27 cellular contexts compared by ENCODE assay signal in genomic region chr21:29481641-29482040, GRCh38.
A peak's percentile ranks its signal among the peaks of the same experiment; 100 is the strongest.
DNase-seq lines count a peak whose midpoint lies in the region; ATAC-seq and TF ChIP-seq lines count a peak whose summit lies in the region.
"Had no signal": no experiment of that assay in that cellular context is flagged by ENCODE, and none has a peak within 500 bp of the region (broad histone marks: within the 10 kb centered on the region; RNA-seq: fewer than 3 reads in every experiment).

No MANE protein-coding gene starts in this region.

- TF ChIP-seq CTCF in fibroblast of mammary gland (conservative IDR thresholded peaks at IDR 0.05; ENCODE audit: control insufficient read depth, insufficient read depth, low read depth, low read length) = no peak

- H3K4me1 ChIP-seq in SJSA1 (replicated peaks) = peaks cover 55% of the 10 kb centered on the region
- H3K4me1 ChIP-seq: breast epithelium, gastroesophageal sphincter, right lobe of liver had no signal

- no peaks in the 10 kb centered on the region for H3K27me3 Mint-ChIP-seq in activated T-cell treated with anti-CD3 and anti-CD28 coated beads, Interleukin-2, amount 50 U/mL, for 24 hours
- H3K27me3 Mint-ChIP-seq: activated CD4-positive, alpha-beta T cell treated with anti-CD3 and anti-CD28 coated beads for 36 hours; activated CD8-positive, alpha-beta memory T cell treated with anti-CD3 and anti-CD28 coated beads, Interleukin-2, amount 10 ng/mL, durations not matched to agents 7 days and 5 days; activated naive CD8-positive, alpha-beta T cell treated with anti-CD3 and anti-CD28 coated beads, Interleukin-2, amount 10 ng/mL, durations not matched to agents 7 days and 5 days; memory B cell; naive thymus-derived CD8-positive, alpha-beta T cell had no signal

- no peak overlapping the region for H3K27ac Mint-ChIP-seq in activated T-cell treated with anti-CD3 and anti-CD28 coated beads, Interleukin-2, amount 50 U/mL, for 24 hours
- H3K27ac Mint-ChIP-seq: activated CD4-positive, alpha-beta T cell treated with anti-CD3 and anti-CD28 coated beads for 36 hours; activated CD8-positive, alpha-beta memory T cell treated with anti-CD3 and anti-CD28 coated beads, Interleukin-2, amount 10 ng/mL, durations not matched to agents 7 days and 5 days; activated naive CD8-positive, alpha-beta T cell treated with anti-CD3 and anti-CD28 coated beads, Interleukin-2, amount 10 ng/mL, durations not matched to agents 7 days and 5 days; GM23338; memory B cell; naive thymus-derived CD8-positive, alpha-beta T cell; stimulated activated effector memory CD8-positive, alpha-beta T cell treated with anti-CD3 and anti-CD28 coated beads, Interleukin-12 subunit alpha, Interleukin-12 subunit beta, amount 100 ng/mL, for 72 hours had no signal

- peak overlapping the region; percentile 90 for H3K27ac ChIP-seq in SJSA1
- H3K27ac ChIP-seq: breast epithelium, gastroesophageal sphincter, ovary, right lobe of liver, suprapubic skin had no signal

- no peak for ATAC-seq in GM18907 (IDR thresholded peaks at IDR 0.05; ENCODE audit: unreplicated experiment)
- ATAC-seq: activated CD4-positive, alpha-beta T cell treated with anti-CD3 and anti-CD28 coated beads for 36 hours; activated CD8-positive, alpha-beta memory T cell treated with anti-CD3 and anti-CD28 coated beads, Interleukin-2, amount 10 ng/mL, durations not matched to agents 7 days and 5 days; gastroesophageal sphincter; GM23338; naive thymus-derived CD8-positive, alpha-beta T cell; right lobe of liver; stimulated activated effector memory CD8-positive, alpha-beta T cell treated with anti-CD3 and anti-CD28 coated beads, Interleukin-12 subunit alpha, Interleukin-12 subunit beta, amount 100 ng/mL, for 72 hours had no signal

- H3K27me3 ChIP-seq in SJSA1 (replicated peaks) = no peaks in the 10 kb centered on the region
- H3K27me3 ChIP-seq: breast epithelium, gastroesophageal sphincter, ovary, right lobe of liver, suprapubic skin had no signal

- peaks cover 3% of the 10 kb centered on the region for H3K9me3 Mint-ChIP-seq in activated T-cell treated with anti-CD3 and anti-CD28 coated beads, Interleukin-2, amount 50 U/mL, for 24 hours
- H3K9me3 Mint-ChIP-seq: memory B cell; stimulated activated effector memory CD8-positive, alpha-beta T cell treated with anti-CD3 and anti-CD28 coated beads, Interleukin-12 subunit alpha, Interleukin-12 subunit beta, amount 100 ng/mL, for 72 hours had no signal

- H3K4me3 ChIP-seq in SJSA1 (no peak overlapping the region), fibroblast of mammary gland (ENCODE audit: control insufficient read depth, low read depth, low read length) (no peak overlapping the region), skeletal muscle cell (ENCODE audit: low read depth, low read length) (no peak overlapping the region)
- H3K4me3 ChIP-seq: breast epithelium, gastroesophageal sphincter, GM23338, ovary, right lobe of liver, suprapubic skin had no signal

- no peaks in the 10 kb centered on the region for H3K36me3 ChIP-seq in SJSA1
- H3K36me3 ChIP-seq: breast epithelium, gastroesophageal sphincter, ovary, right lobe of liver, suprapubic skin had no signal

- peak; percentile 56 for DNase-seq in GM03348 (ENCODE audit: low spot score)
- peak; percentile 65 to 83 for DNase-seq in SJSA1 (ENCODE audit: low read depth in 1 of 2, low spot score in 2 of 2)
- peak; percentile 19 for DNase-seq in fibroblast of mammary gland (ENCODE audit: low read depth)
- DNase-seq in skeletal muscle cell (ENCODE audit: low read depth) = peak; percentile 43
- no peak for DNase-seq in activated T-cell treated with anti-CD3 and anti-CD28 coated beads, Interleukin-2, amount 50 U/mL, for 24 hours
- no peak for DNase-seq in NCI-H2171 treated with DMSO at 0.1 percent for 48 hours (lab: John Stamatoyannopoulos, UW)
- DNase-seq in activated CD4-positive, alpha-beta T cell treated with anti-CD3 and anti-CD28 coated beads, Interleukin-2, amount 50 U/mL, for 48 hours = no peak
- DNase-seq: activated CD4-positive, alpha-beta T cell treated with anti-CD3 and anti-CD28 coated beads for 36 hours; activated CD8-positive, alpha-beta memory T cell treated with anti-CD3 and anti-CD28 coated beads, Interleukin-2, amount 10 ng/mL, durations not matched to agents 7 days and 5 days; activated naive CD8-positive, alpha-beta T cell treated with anti-CD3 and anti-CD28 coated beads, Interleukin-2, amount 10 ng/mL, durations not matched to agents 7 days and 5 days; C1 segment of cervical spinal cord; cortex of kidney; DMS 273 treated with DMSO at 0.1 percent for 48 hours; Karpas-422; kidney glomerular epithelial cell; NCI-H1417; NCI-H526; ovary; right lobe of liver had no signal

- H3K4me1 Mint-ChIP-seq in activated T-cell treated with anti-CD3 and anti-CD28 coated beads, Interleukin-2, amount 50 U/mL, for 24 hours (ENCODE audit: low read depth) = peaks cover 3% of the 10 kb centered on the region
- H3K4me1 Mint-ChIP-seq: stimulated activated effector memory CD8-positive, alpha-beta T cell treated with anti-CD3 and anti-CD28 coated beads, Interleukin-12 subunit alpha, Interleukin-12 subunit beta, amount 100 ng/mL, for 72 hours had no signal

- no peaks in the 10 kb centered on the region for H3K9me3 ChIP-seq in SJSA1 (replicated peaks)
- H3K9me3 ChIP-seq: breast epithelium, gastroesophageal sphincter, ovary, right lobe of liver, suprapubic skin had no signal

- H3K4me3 Mint-ChIP-seq in activated T-cell treated with anti-CD3 and anti-CD28 coated beads, Interleukin-2, amount 50 U/mL, for 24 hours = no peak overlapping the region
- H3K4me3 Mint-ChIP-seq: activated CD4-positive, alpha-beta T cell treated with anti-CD3 and anti-CD28 coated beads for 36 hours; activated CD8-positive, alpha-beta memory T cell treated with anti-CD3 and anti-CD28 coated beads, Interleukin-2, amount 10 ng/mL, durations not matched to agents 7 days and 5 days; activated naive CD8-positive, alpha-beta T cell treated with anti-CD3 and anti-CD28 coated beads, Interleukin-2, amount 10 ng/mL, durations not matched to agents 7 days and 5 days; GM23338; memory B cell; naive thymus-derived CD8-positive, alpha-beta T cell; stimulated activated effector memory CD8-positive, alpha-beta T cell treated with anti-CD3 and anti-CD28 coated beads, Interleukin-12 subunit alpha, Interleukin-12 subunit beta, amount 100 ng/mL, for 72 hours had no signal

- peaks cover 13% of the 10 kb centered on the region for H3K36me3 Mint-ChIP-seq in activated T-cell treated with anti-CD3 and anti-CD28 coated beads, Interleukin-2, amount 50 U/mL, for 24 hours (ENCODE audit: low read depth)
- H3K36me3 Mint-ChIP-seq: activated CD8-positive, alpha-beta memory T cell treated with anti-CD3 and anti-CD28 coated beads, Interleukin-2, amount 10 ng/mL, durations not matched to agents 7 days and 5 days; stimulated activated effector memory CD8-positive, alpha-beta T cell treated with anti-CD3 and anti-CD28 coated beads, Interleukin-12 subunit alpha, Interleukin-12 subunit beta, amount 100 ng/mL, for 72 hours had no signal

Comparison
In these comparisons a context has a peak if more than half of its experiments do, and no peak if none do; other contexts are left out.
1. DNase-seq: peak in GM03348 (single experiment), SJSA1 (2 of 2), fibroblast of mammary gland (single experiment) and skeletal muscle cell (single experiment); none in activated T-cell treated with anti-CD3 and anti-CD28 coated beads, Interleukin-2, amount 50 U/mL, for 24 hours (single experiment), NCI-H2171 treated with DMSO at 0.1 percent for 48 hours (single experiment) and activated CD4-positive, alpha-beta T cell treated with anti-CD3 and anti-CD28 coated beads, Interleukin-2, amount 50 U/mL, for 48 hours (0 of 2).